In genomic region chr3:197737319-197737649, GRCh38 we compare ENCODE assay signal across 8 cellular contexts. TPM values are rescaled to one million over a fixed set of nuclear protein-coding genes. Genes with fewer than 3 reads are reported as not detected.
DNase-seq lines count a peak whose midpoint lies in the region; ATAC-seq and TF ChIP-seq lines count a peak whose summit lies in the region.

No MANE protein-coding gene starts in this region.

- peaks cover 18% of the 10 kb centered on the region for H3K4me1 ChIP-seq in CD8-positive, alpha-beta T cell (ENCODE audit: insufficient read depth, low read length)
- H3K4me1 ChIP-seq in endocrine pancreas (ENCODE audit: control insufficient read depth, insufficient read depth, low read length), result no peaks in the 10 kb centered on the region
- peaks cover 5% of the 10 kb centered on the region for H3K4me1 ChIP-seq in neural progenitor cell

- H3K27me3 ChIP-seq in CD8-positive, alpha-beta T cell (ENCODE audit: insufficient read depth, low read length), result no peaks in the 10 kb centered on the region
- H3K27me3 ChIP-seq in endocrine pancreas (ENCODE audit: control insufficient read depth, insufficient read depth, low read length) (no peaks in the 10 kb centered on the region), neural progenitor cell (no peaks in the 10 kb centered on the region)

- no peaks in the 10 kb centered on the region for H3K9me3 ChIP-seq in CD8-positive, alpha-beta T cell (ENCODE audit: low read length)
- H3K9me3 ChIP-seq in endocrine pancreas (ENCODE audit: control insufficient read depth, low read length) (no peaks in the 10 kb centered on the region), neural progenitor cell (ENCODE audit: low read depth) (no peaks in the 10 kb centered on the region)

- peak overlapping the region; percentile 91 for H3K27ac Mint-ChIP-seq in CD8-positive, alpha-beta T cell
- peak overlapping the region; percentile 47 for H3K27ac Mint-ChIP-seq in neural progenitor cell

- peak overlapping the region; percentile 64 for H3K27ac ChIP-seq in CD8-positive, alpha-beta T cell (ENCODE audit: low read depth, low read length)
- peak overlapping the region; percentile 13 for H3K27ac ChIP-seq in neural progenitor cell

- no peaks in the 10 kb centered on the region for H3K36me3 ChIP-seq in CD8-positive, alpha-beta T cell (ENCODE audit: insufficient read depth, low read length)
- H3K36me3 ChIP-seq in endocrine pancreas (ENCODE audit: control insufficient read depth, insufficient read depth, low read length), result no peaks in the 10 kb centered on the region
- no peaks in the 10 kb centered on the region for H3K36me3 ChIP-seq in neural progenitor cell

- H3K4me2 ChIP-seq in neural progenitor cell, result peak overlapping the region; percentile 82

- ATAC-seq in CD8-positive, alpha-beta T cell, result no peak
- ATAC-seq in HG03095 (IDR thresholded peaks at IDR 0.05; ENCODE audit: unreplicated experiment), result no peak
- ATAC-seq in HG03469 (IDR thresholded peaks at IDR 0.05; ENCODE audit: unreplicated experiment), result no peak
- no peak for ATAC-seq in GM21515 (IDR thresholded peaks at IDR 0.05; ENCODE audit: unreplicated experiment)

- peaks cover 11% of the 10 kb centered on the region for H4K20me1 ChIP-seq in neural progenitor cell (ENCODE audit: low read depth)

- H3K27me3 Mint-ChIP-seq in CD8-positive, alpha-beta T cell (ENCODE audit: low read depth), result no peaks in the 10 kb centered on the region
- H3K27me3 Mint-ChIP-seq in neural progenitor cell (ENCODE audit: insufficient read depth, low read depth), result peaks cover 5% of the 10 kb centered on the region

- peaks cover 11% of the 10 kb centered on the region for H3K36me3 Mint-ChIP-seq in CD8-positive, alpha-beta T cell
- H3K36me3 Mint-ChIP-seq in neural progenitor cell, result no peaks in the 10 kb centered on the region

- H3K9ac ChIP-seq in endocrine pancreas (ENCODE audit: control insufficient read depth, insufficient read depth, low read length) (peak overlapping the region; percentile 69), neural progenitor cell (peak overlapping the region; percentile 36)

- peak overlapping the region; percentile 90 for H3K4me3 ChIP-seq in CD8-positive, alpha-beta T cell (ENCODE audit: low read depth, low read length)
- H3K4me3 ChIP-seq in endocrine pancreas (ENCODE audit: control insufficient read depth, insufficient read depth, low read length), result peak overlapping the region; percentile 85
- peak overlapping the region; percentile 88 for H3K4me3 ChIP-seq in neural progenitor cell

- TF ChIP-seq CTCF in CD8-positive, alpha-beta T cell (IDR thresholded peaks at IDR 0.05), result no peak
- TF ChIP-seq CTCF in neural progenitor cell (IDR thresholded peaks at IDR 0.05), result no peak

- no peaks in the 10 kb centered on the region for H3K9me3 Mint-ChIP-seq in CD8-positive, alpha-beta T cell
- no peaks in the 10 kb centered on the region for H3K9me3 Mint-ChIP-seq in neural progenitor cell

- H3F3A ChIP-seq in neural progenitor cell (ENCODE audit: low read depth), result peaks cover 11% of the 10 kb centered on the region

- H3K79me2 ChIP-seq in neural progenitor cell (ENCODE audit: low read depth), result peaks cover 23% of the 10 kb centered on the region

- CTCF ChIA-PET in CD8-positive, alpha-beta T cell (lab: Charles Lee), result no interaction called here

- intact Hi-C loops in CD8-positive, alpha-beta T cell (cut with DNase I, micrococcal nuclease), result loop anchor here (1.0 to 10.0 kb wide), 4 partner anchors 12 to 442 kb away; partner anchors contain the start of genes FYTTD1 (in 2 of the 2), BDH1 (in 1 of the 2), DLG1 (in 1 of the 2) and LRCH3 (in 1 of the 2)

- peak overlapping the region; percentile 92 for H2AFZ ChIP-seq in neural progenitor cell (replicated peaks)

- peak overlapping the region; percentile 89 for H3K4me3 Mint-ChIP-seq in CD8-positive, alpha-beta T cell
- peak overlapping the region; percentile 94 for H3K4me3 Mint-ChIP-seq in neural progenitor cell

- H3K4me1 Mint-ChIP-seq in CD8-positive, alpha-beta T cell (ENCODE audit: low read depth), result peaks cover 33% of the 10 kb centered on the region
- H3K4me1 Mint-ChIP-seq in neural progenitor cell, result peaks cover 22% of the 10 kb centered on the region

- DNase-seq in CD8-positive, alpha-beta T cell, result no peak
- DNase-seq in NCI-H748 (lab: John Stamatoyannopoulos, UW; ENCODE audit: unreplicated experiment) (peak; percentile 39), neural progenitor cell (ENCODE audit: low spot score) (no peak), SK-N-DZ (ENCODE audit: low spot score) (no peak)

- POLR2A ChIA-PET in CD8-positive, alpha-beta T cell (lab: Charles Lee), result interaction anchor here (0.7 to 3.0 kb wide), 3 partner anchors 12 to 25 kb away, joined by 3 to 17 read pairs (median 3); no protein-coding TSS in a partner anchor

RNA-seq across cellular contexts. Expression of gene RUBCN, which starts 0.6 kb away (rescaled TPM):
- total RNA-seq in CD8-positive, alpha-beta T cell, result 10 to 100 TPM; 32.6 to 33.6 TPM
- 6.4 and 22.1 TPM in 2 replicates for total RNA-seq in neural progenitor cell (ENCODE audit: low replicate concordance)
- polyA plus RNA-seq in SK-N-DZ (2014; cell fraction: cytosol; rRNA removed), result 11.3 and 12.7 TPM in 2 replicates
- polyA plus RNA-seq in SK-N-DZ (2014; cell fraction: nucleus; rRNA removed), result 14.2 and 22.1 TPM in 2 replicates

RNA-seq across cellular contexts. Expression of gene FYTTD1, which starts 12.4 kb away (rescaled TPM):
- total RNA-seq in CD8-positive, alpha-beta T cell, result 10 to 100 TPM; 80.9 to 88.0 TPM
- 38.4 and 104 TPM in 2 replicates for total RNA-seq in neural progenitor cell (ENCODE audit: low replicate concordance)
- 37.3 and 42.3 TPM in 2 replicates for polyA plus RNA-seq in SK-N-DZ (2014; cell fraction: cytosol; rRNA removed)
- 27.8 and 37.0 TPM in 2 replicates for polyA plus RNA-seq in SK-N-DZ (2014; cell fraction: nucleus; rRNA removed)

RNA-seq across cellular contexts. Expression of gene LRCH3, which starts 53.8 kb away (rescaled TPM):
- 10 to 100 TPM; 37.1 to 39.7 TPM for total RNA-seq in CD8-positive, alpha-beta T cell
- 45.9 and 56.2 TPM in 2 replicates for total RNA-seq in neural progenitor cell (ENCODE audit: low replicate concordance)
- polyA plus RNA-seq in SK-N-DZ (2014; cell fraction: cytosol; rRNA removed), result 23.5 and 25.5 TPM in 2 replicates
- 33.4 and 53.4 TPM in 2 replicates for polyA plus RNA-seq in SK-N-DZ (2014; cell fraction: nucleus; rRNA removed)
